Comparison of ENCODE assay signal across 25 cellular contexts in the genomic region with DNA sequence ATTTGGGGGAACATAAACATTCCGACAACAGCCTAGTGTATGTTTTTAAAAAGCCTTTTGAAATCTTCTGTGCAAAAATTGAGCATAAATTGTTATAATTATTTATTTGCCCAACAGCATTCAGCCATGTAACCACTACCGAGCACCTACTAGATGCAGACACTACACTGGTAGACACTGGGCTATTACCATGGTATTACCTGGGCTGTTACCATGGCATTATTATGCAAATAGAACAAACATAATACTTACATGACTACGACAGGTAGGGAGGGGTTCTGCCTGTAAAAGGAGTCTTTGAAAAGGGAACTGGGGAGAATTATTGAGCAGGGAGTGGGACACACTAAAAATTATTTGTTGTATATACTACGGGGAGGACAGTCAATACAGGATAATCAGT.
"Had no signal": no experiment of that assay in that cellular context is flagged by ENCODE, and none has a peak within 500 bp of the region (broad histone marks: within the 10 kb centered on the region; RNA-seq: fewer than 3 reads in every experiment).

No MANE protein-coding gene starts in this region.

- ATAC-seq: activated CD4-positive, CD25-positive, alpha-beta regulatory T cell treated with anti-CD3 and anti-CD28 coated beads, Interleukin-2, amount 50 U/mL, for 24 hours; body of pancreas; effector memory CD8-positive, alpha-beta T cell; gastroesophageal sphincter; left cardiac atrium; naive thymus-derived CD4-positive, alpha-beta T cell; pancreas; sciatic nerve; stimulated activated naive CD8-positive, alpha-beta T cell treated with anti-CD3 and anti-CD28 coated beads, Interleukin-15, Interleukin-2, amounts not matched to agents 100 U/mL and 50 U/mL, for 24 hours had no signal

- H3K27ac Mint-ChIP-seq: activated naive CD8-positive, alpha-beta T cell; effector memory CD8-positive, alpha-beta T cell; mesothelial cell of epicardium; naive thymus-derived CD4-positive, alpha-beta T cell had no signal

- H3K9me3 Mint-ChIP-seq: effector memory CD8-positive, alpha-beta T cell had no signal

- DNase-seq: activated CD4-positive, alpha-beta T cell treated with anti-CD3 and anti-CD28 coated beads for 48 hours; activated CD4-positive, alpha-beta T cell treated with anti-CD3 and anti-CD28 coated beads, Interleukin-2, amount 50 U/mL, for 48 hours; activated CD8-positive, alpha-beta memory T cell treated with anti-CD3 and anti-CD28 coated beads for 24 hours; activated effector memory CD4-positive, alpha-beta T cell treated with Interleukin-2 at 50 U/mL for 16 hours; activated naive CD4-positive, alpha-beta T cell treated with Interleukin-2 at 50 U/mL for 16 hours; aorta; body of pancreas; cortex of kidney; effector memory CD8-positive, alpha-beta T cell; erythroblast; left cardiac atrium; naive thymus-derived CD4-positive, alpha-beta T cell; pancreas; retina; stimulated activated CD4-positive, alpha-beta T cell treated with anti-CD3 and anti-CD28 coated beads, Interleukin-12 subunit alpha, Interleukin-12 subunit beta, amount 100 ng/mL, for 4 hours; stimulated activated CD4-positive, alpha-beta T cell treated with anti-CD3 and anti-CD28 coated beads, Interleukin-4, amount 100 ng/mL, for 1 hour; stimulated activated naive CD8-positive, alpha-beta T cell treated with anti-CD3 and anti-CD28 coated beads, Interleukin-15, Interleukin-2, amounts not matched to agents 100 U/mL and 50 U/mL, for 24 hours; T-helper 9 cell; testis; transverse colon had no signal

- H3K4me3 Mint-ChIP-seq: activated naive CD8-positive, alpha-beta T cell; effector memory CD8-positive, alpha-beta T cell; mesothelial cell of epicardium; naive thymus-derived CD4-positive, alpha-beta T cell had no signal

- H3K36me3 Mint-ChIP-seq: activated naive CD8-positive, alpha-beta T cell; mesothelial cell of epicardium; naive thymus-derived CD4-positive, alpha-beta T cell had no signal
